In the genomic region with DNA sequence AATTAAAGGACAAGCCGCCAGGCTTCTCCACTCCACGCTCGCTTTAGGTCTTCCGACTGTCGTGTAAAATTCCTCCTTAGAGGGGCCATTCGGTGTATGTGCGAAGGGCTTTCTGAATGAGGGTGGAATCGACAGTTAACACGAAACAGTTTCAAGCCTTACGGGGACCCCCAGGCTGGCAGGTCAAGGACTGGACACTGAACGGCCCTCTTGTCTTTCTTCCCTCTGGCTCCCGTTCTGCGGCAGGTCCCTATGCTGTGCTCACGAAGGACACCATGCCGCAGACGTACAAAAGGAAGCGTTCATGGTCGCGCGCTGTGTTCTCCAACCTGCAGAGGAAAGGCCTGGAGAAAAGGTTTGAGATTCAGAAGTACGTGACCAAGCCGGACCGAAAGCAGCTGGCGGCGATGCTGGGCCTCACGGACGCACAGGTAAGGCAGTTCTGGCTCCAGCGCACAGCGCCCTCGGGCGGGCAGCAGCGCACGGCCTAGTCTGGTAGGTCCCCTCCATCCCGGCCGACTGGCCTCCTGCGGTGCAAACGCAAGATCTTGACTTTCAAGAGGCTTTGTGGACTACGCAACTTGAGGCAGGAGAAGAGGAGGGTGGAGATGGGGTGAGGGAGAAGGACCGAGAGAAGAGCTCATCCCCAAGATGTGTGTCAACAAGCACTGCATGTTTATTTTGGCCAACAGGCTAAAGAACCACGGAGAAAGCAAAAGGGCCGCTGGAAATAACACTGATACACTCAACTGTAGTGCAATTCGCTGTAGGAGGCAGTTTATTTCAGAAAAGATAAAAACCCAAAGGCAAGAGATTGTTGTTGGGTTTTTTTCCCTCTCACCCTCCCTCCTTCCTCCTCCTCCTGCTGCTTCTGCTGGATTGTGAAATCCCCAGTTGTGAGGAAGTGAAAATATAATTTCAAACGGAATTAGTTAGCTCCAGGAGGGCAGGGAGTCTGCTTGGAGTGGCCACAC, we compare ENCODE assay signal across 9 cellular contexts. TPM values are rescaled to one million over a fixed set of nuclear protein-coding genes. Genes with fewer than 3 reads are reported as not detected.
DNase-seq lines count a peak whose midpoint lies in the region; ATAC-seq, FAIRE-seq and TF ChIP-seq lines count a peak whose summit lies in the region.
"Had no signal": no experiment of that assay in that cellular context is flagged by ENCODE, and none has a peak within 500 bp of the region (broad histone marks: within the 10 kb centered on the region; RNA-seq: fewer than 3 reads in every experiment).

No MANE protein-coding gene starts in this region.

- H3K36me3 ChIP-seq in Karpas-422 (ENCODE audit: insufficient read depth, low read length) (no peaks in the 10 kb centered on the region), lower lobe of right lung (peaks cover 34% of the 10 kb centered on the region), tibial nerve (peaks cover 0 to 32% (median 0%) of the 10 kb centered on the region in 3 donors)

- no peaks in the 10 kb centered on the region for H3K79me2 ChIP-seq in Karpas-422 (ENCODE audit: low read length)

- H3K4me2 ChIP-seq in Karpas-422 (ENCODE audit: low read depth, low read length, poor library complexity, severe bottlenecking) = no peak overlapping the region

- DNase-seq in Karpas-422 = peak; percentile 29
- peak; percentile 44 for DNase-seq in dermis blood vessel endothelial cell
- no peak for DNase-seq in lower lobe of right lung
- DNase-seq in tibial nerve (ENCODE audit: low spot score in 2 of 2) = no peak
- DNase-seq in dorsolateral prefrontal cortex = no peak
- no peak for DNase-seq in SK-N-DZ (ENCODE audit: low spot score)
- no peak for DNase-seq in HTR-8/SVneo (ENCODE audit: insufficient read length, low spot score)

- FAIRE-seq in HTR-8/SVneo (lab: Jason Lieb, UNC) = no peak
- FAIRE-seq: RCC 7860 had no signal

- H3K4me1 ChIP-seq in Karpas-422 (ENCODE audit: low read length) (no peaks in the 10 kb centered on the region), lower lobe of right lung (peaks cover 42% of the 10 kb centered on the region), tibial nerve (peaks cover 0 to 51% (median 15%) of the 10 kb centered on the region in 4 donors)

- ATAC-seq in lower lobe of right lung = no peak
- ATAC-seq: activated T-helper 17 cell treated with anti-CD3 and anti-CD28 coated beads, Interleukin-2, amount 50 U/mL, for 72 hours had no signal

- H3K27ac ChIP-seq in Karpas-422 (ENCODE audit: low read length) = no peak overlapping the region
- peak overlapping the region; percentile 65 for H3K27ac ChIP-seq in lower lobe of right lung
- peak overlapping the region in 3 of 4 donors; percentile 94 to 99 (median 96) for H3K27ac ChIP-seq in tibial nerve
- H3K27ac ChIP-seq in dorsolateral prefrontal cortex = peak overlapping the region in 3 of 59 donors; percentile 16 to 44 (median 22)

- WGBS in tibial nerve, 2 donors = 71 to 72% methylated on average over 43 of the region's 43 CpGs

- H3K27me3 ChIP-seq in Karpas-422 (ENCODE audit: low read length) (no peaks in the 10 kb centered on the region), lower lobe of right lung (ENCODE audit: low read depth) (peaks cover 10% of the 10 kb centered on the region), tibial nerve (no peaks in the 10 kb centered on the region), dorsolateral prefrontal cortex (peaks cover 0 to 85% (median 44%) of the 10 kb centered on the region in 45 donors)

- intact Hi-C loops in lower lobe of right lung (cut with DNase I) (no loop called here), dorsolateral prefrontal cortex (cut with DNase I) (loop anchor here in 1 of 2 donors (10.0 kb wide), 1 partner anchor 1573 kb away; no protein-coding TSS in a partner anchor)

- TF ChIP-seq CTCF in lower lobe of right lung (IDR thresholded peaks at IDR 0.05) = peak; percentile 19
- TF ChIP-seq CTCF in tibial nerve (IDR thresholded peaks at IDR 0.05) = peak in 1 of 5 experiments; percentile 24
- TF ChIP-seq CTCF in dorsolateral prefrontal cortex (IDR thresholded peaks at IDR 0.05 in 54 of 56, conservative IDR thresholded peaks at IDR 0.05 in 2 of 56; ENCODE audit: low read depth in 1 of 56, partially characterized antibody in 56 of 56) = no peak

- H3K9me2 ChIP-seq in Karpas-422 (replicated peaks; ENCODE audit: insufficient read depth, low read length) = no peaks in the 10 kb centered on the region

- no peaks in the 10 kb centered on the region for H4K20me1 ChIP-seq in Karpas-422 (ENCODE audit: insufficient read depth, low read depth, low read length)

- TF ChIP-seq POLR2A in tibial nerve (IDR thresholded peaks at IDR 0.05) = no peak

- no peak overlapping the region for H3K4me3 ChIP-seq in Karpas-422 (ENCODE audit: low read length)
- peak overlapping the region; percentile 81 for H3K4me3 ChIP-seq in lower lobe of right lung
- H3K4me3 ChIP-seq in tibial nerve = peak overlapping the region in 3 of 4 donors; percentile 81 to 98 (median 86)
- H3K4me3 ChIP-seq in dorsolateral prefrontal cortex = peak overlapping the region in 7 of 59 donors; percentile 3 to 81 (median 7)

- H2AFZ ChIP-seq in Karpas-422 (ENCODE audit: low read length) = no peak overlapping the region

- H3K9ac ChIP-seq in Karpas-422 (ENCODE audit: low read length) = no peak overlapping the region

- peak in 1 of 2 donors; percentile 76 for TF ChIP-seq EP300 in tibial nerve (IDR thresholded peaks at IDR 0.05)

- H3K9me3 ChIP-seq in Karpas-422 (ENCODE audit: low read length) (no peaks in the 10 kb centered on the region), lower lobe of right lung (no peaks in the 10 kb centered on the region), tibial nerve (no peaks in the 10 kb centered on the region)

RNA-seq across cellular contexts. Expression of a gene that starts 3.0 kb away (rescaled TPM):
- not detected in 2 replicates for total RNA-seq in Karpas-422 (2014; rRNA removed; shearing (Covaris generic); ENCODE audit: low replicate concordance)
- total RNA-seq in dermis blood vessel endothelial cell (18.0 and 20.8 TPM in 2 replicates), lower lobe of right lung (18.5 TPM), tibial nerve (10 to 100 TPM; 16.5 to 29.2 (median 23.0) TPM), dorsolateral prefrontal cortex (1 to 10 TPM in 94 of 120 experiments, under 1 TPM in 26; 0.25 to 5.3 (median 1.6) TPM)
- 6.4 and 6.9 TPM in 2 replicates for polyA plus RNA-seq in SK-N-DZ (2014; cell fraction: cytosol; rRNA removed)
- polyA plus RNA-seq in SK-N-DZ (2014; cell fraction: nucleus; rRNA removed) = 5.3 and 8.8 TPM in 2 replicates

Comparison
In these comparisons a context has a peak if more than half of its experiments do, and no peak if none do; other contexts are left out.
1. DNase-seq: peak in Karpas-422 (single experiment) and dermis blood vessel endothelial cell (single experiment); none in lower lobe of right lung (single experiment), tibial nerve (0 of 2), dorsolateral prefrontal cortex (0 of 10), SK-N-DZ (single experiment) and HTR-8/SVneo (single experiment).